ENCODE assay signal across 1 cellular context in genomic region chr12:75489613-75490210, GRCh38.
TF ChIP-seq lines count a peak whose summit lies in the region.

No MANE protein-coding gene starts in this region.

TF ChIP-seq in HepG2, 621 proteins besides CTCF, POLR2A, EP300 and RAD21 (continued from another document):
- TF ChIP-seq DZIP1 (CRISPR knock-in tag; IDR thresholded peaks at IDR 0.05) (no peak), BATF2 (CRISPR knock-in tag; IDR thresholded peaks at IDR 0.05) (no peak), KDM2A (CRISPR knock-in tag; IDR thresholded peaks at IDR 0.05; ENCODE audit: borderline replicate concordance, low read depth) (no peak), ZMYM4 (CRISPR knock-in tag; IDR thresholded peaks at IDR 0.05) (no peak), ETV5 (CRISPR knock-in tag; IDR thresholded peaks at IDR 0.05; ENCODE audit: borderline replicate concordance) (no peak), POLR2AphosphoS5 (IDR thresholded peaks at IDR 0.05; ENCODE audit: low read depth, low read length) (no peak), ZNF574 (CRISPR knock-in tag; IDR thresholded peaks at IDR 0.05) (no peak), HNF1A (IDR thresholded peaks at IDR 0.05; ENCODE audit: low read depth) (no peak), HNF1A (CRISPR knock-in tag; IDR thresholded peaks at IDR 0.05; ENCODE audit: borderline replicate concordance) (no peak), ZSCAN29 (CRISPR knock-in tag; conservative IDR thresholded peaks at IDR 0.05) (no peak), ZNF576 (CRISPR knock-in tag; IDR thresholded peaks at IDR 0.05) (no peak), ADNP (CRISPR knock-in tag; IDR thresholded peaks at IDR 0.05) (no peak), IKZF1 (IDR thresholded peaks at IDR 0.05) (no peak)
- TF ChIP-seq, protein P1, sequence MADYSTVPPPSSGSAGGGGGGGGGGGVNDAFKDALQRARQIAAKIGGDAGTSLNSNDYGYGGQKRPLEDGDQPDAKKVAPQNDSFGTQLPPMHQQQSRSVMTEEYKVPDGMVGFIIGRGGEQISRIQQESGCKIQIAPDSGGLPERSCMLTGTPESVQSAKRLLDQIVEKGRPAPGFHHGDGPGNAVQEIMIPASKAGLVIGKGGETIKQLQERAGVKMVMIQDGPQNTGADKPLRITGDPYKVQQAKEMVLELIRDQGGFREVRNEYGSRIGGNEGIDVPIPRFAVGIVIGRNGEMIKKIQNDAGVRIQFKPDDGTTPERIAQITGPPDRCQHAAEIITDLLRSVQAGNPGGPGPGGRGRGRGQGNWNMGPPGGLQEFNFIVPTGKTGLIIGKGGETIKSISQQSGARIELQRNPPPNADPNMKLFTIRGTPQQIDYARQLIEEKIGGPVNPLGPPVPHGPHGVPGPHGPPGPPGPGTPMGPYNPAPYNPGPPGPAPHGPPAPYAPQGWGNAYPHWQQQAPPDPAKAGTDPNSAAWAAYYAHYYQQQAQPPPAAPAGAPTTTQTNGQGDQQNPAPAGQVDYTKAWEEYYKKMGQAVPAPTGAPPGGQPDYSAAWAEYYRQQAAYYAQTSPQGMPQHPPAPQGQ (CRISPR knock-in tag; IDR thresholded peaks at IDR 0.05; ENCODE audit: borderline replicate concordance): no peak
